In genomic region chr10:47440207-47440606, GRCh38 we compare ENCODE assay signal across 20 cellular contexts. TPM values are rescaled to one million over a fixed set of nuclear protein-coding genes. Genes with fewer than 3 reads are reported as not detected.
DNase-seq lines count a peak whose midpoint lies in the region; ATAC-seq and TF ChIP-seq lines count a peak whose summit lies in the region.
"Had no signal": no experiment of that assay in that cellular context is flagged by ENCODE, and none has a peak within 500 bp of the region (broad histone marks: within the 10 kb centered on the region; RNA-seq: fewer than 3 reads in every experiment).

No MANE protein-coding gene starts in this region.

- H3K79me2 ChIP-seq in osteoblast (ENCODE audit: insufficient read depth, low read length): no peaks in the 10 kb centered on the region
- H3K79me2 ChIP-seq in Karpas-422 (ENCODE audit: low read length): no peaks in the 10 kb centered on the region

- WGBS in endodermal cell (ENCODE audit: insufficient coverage in 1 of 2, insufficient read length in 1 of 2), 2 experiments: 88 to 100% methylated on average over 3 to 4 of the region's 4 CpGs

- H3K27me3 ChIP-seq in H7 (ENCODE audit: control insufficient read depth, insufficient read depth, low read length): no peaks in the 10 kb centered on the region
- no peaks in the 10 kb centered on the region for H3K27me3 ChIP-seq in endodermal cell (ENCODE audit: control insufficient read depth, insufficient read depth, low read length, poor library complexity, severe bottlenecking)
- peaks cover 27% of the 10 kb centered on the region for H3K27me3 ChIP-seq in osteoblast (ENCODE audit: insufficient read depth, low read length)
- H3K27me3 ChIP-seq in naive thymus-derived CD4-positive, alpha-beta T cell (ENCODE audit: control insufficient read depth in 2 of 2, insufficient read depth in 2 of 2, low read length in 2 of 2): no peaks in the 10 kb centered on the region
- H3K27me3 ChIP-seq in Karpas-422 (ENCODE audit: low read length): no peaks in the 10 kb centered on the region
- H3K27me3 ChIP-seq: BE2C had no signal

- H3K9me2 ChIP-seq in Karpas-422 (replicated peaks; ENCODE audit: insufficient read depth, low read length): no peaks in the 10 kb centered on the region

- TF ChIP-seq CTCF in endodermal cell (conservative IDR thresholded peaks at IDR 0.05): peak; percentile 66
- TF ChIP-seq CTCF in osteoblast (IDR thresholded peaks at IDR 0.05; ENCODE audit: extremely low read depth, low read depth, low read length): peak; percentile 17

- peaks cover 2% of the 10 kb centered on the region for H3K4me1 Mint-ChIP-seq in endodermal cell
- H3K4me1 Mint-ChIP-seq in naive thymus-derived CD4-positive, alpha-beta T cell: no peaks in the 10 kb centered on the region
- H3K4me1 Mint-ChIP-seq: IgD-negative memory B cell had no signal

- H2AFZ ChIP-seq in osteoblast (ENCODE audit: low read length) (no peak overlapping the region), Karpas-422 (ENCODE audit: low read length) (no peak overlapping the region)

- H3K4me3 ChIP-seq in H7 (ENCODE audit: insufficient read depth, low read depth, low read length): no peak overlapping the region
- H3K4me3 ChIP-seq in endodermal cell (ENCODE audit: low read length): no peak overlapping the region
- no peak overlapping the region for H3K4me3 ChIP-seq in osteoblast (ENCODE audit: insufficient read depth, low read length)
- H3K4me3 ChIP-seq in naive thymus-derived CD4-positive, alpha-beta T cell (ENCODE audit: low read length): no peak overlapping the region
- no peak overlapping the region for H3K4me3 ChIP-seq in Karpas-422 (ENCODE audit: low read length)

- H3K36me3 ChIP-seq in H7 (replicated peaks; ENCODE audit: control insufficient read depth, insufficient read depth, low read length) (no peaks in the 10 kb centered on the region), endodermal cell (ENCODE audit: control insufficient read depth, insufficient read depth, low read length) (no peaks in the 10 kb centered on the region), osteoblast (ENCODE audit: insufficient read depth, low read length) (no peaks in the 10 kb centered on the region), Karpas-422 (ENCODE audit: insufficient read depth, low read length) (no peaks in the 10 kb centered on the region)
- no peaks in the 10 kb centered on the region for H3K36me3 ChIP-seq in naive thymus-derived CD4-positive, alpha-beta T cell (ENCODE audit: control insufficient read depth in 2 of 3, insufficient read depth in 3 of 3, low read length in 3 of 3)
- H3K36me3 ChIP-seq: BE2C had no signal

- H3K9ac ChIP-seq in endodermal cell (ENCODE audit: extremely low read depth, low read length, poor library complexity, severe bottlenecking): no peak overlapping the region
- no peak overlapping the region for H3K9ac ChIP-seq in Karpas-422 (ENCODE audit: low read length)

- POLR2A ChIA-PET in naive thymus-derived CD4-positive, alpha-beta T cell (lab: Charles Lee): no interaction called here

- H3K4me3 Mint-ChIP-seq in endodermal cell: no peak overlapping the region
- no peak overlapping the region for H3K4me3 Mint-ChIP-seq in naive thymus-derived CD4-positive, alpha-beta T cell
- H3K4me3 Mint-ChIP-seq: CD4-positive, alpha-beta T cell; IgD-negative memory B cell had no signal

- H3K9me3 Mint-ChIP-seq in endodermal cell: no peaks in the 10 kb centered on the region
- peaks cover 2 to 42% (median 10%) of the 10 kb centered on the region in 11 donors for H3K9me3 Mint-ChIP-seq in naive thymus-derived CD4-positive, alpha-beta T cell

- H3K4me1 ChIP-seq in endodermal cell (ENCODE audit: control insufficient read depth, insufficient read depth, low read length): no peaks in the 10 kb centered on the region
- no peaks in the 10 kb centered on the region for H3K4me1 ChIP-seq in osteoblast (ENCODE audit: insufficient read depth, low read length)
- H3K4me1 ChIP-seq in naive thymus-derived CD4-positive, alpha-beta T cell (ENCODE audit: control insufficient read depth in 2 of 2, insufficient read depth in 2 of 2, low read length in 2 of 2): no peaks in the 10 kb centered on the region
- no peaks in the 10 kb centered on the region for H3K4me1 ChIP-seq in Karpas-422 (ENCODE audit: low read length)
- H3K4me1 ChIP-seq: BE2C had no signal

- CTCF ChIA-PET in naive thymus-derived CD4-positive, alpha-beta T cell (lab: Charles Lee): no interaction called here

- H3K4me2 ChIP-seq in osteoblast (ENCODE audit: insufficient read depth, low read length) (no peak overlapping the region), Karpas-422 (ENCODE audit: low read depth, low read length, poor library complexity, severe bottlenecking) (no peak overlapping the region)

- no peak for ATAC-seq in naive thymus-derived CD4-positive, alpha-beta T cell
- ATAC-seq: Panc1 had no signal

- H3K27ac ChIP-seq in endodermal cell (ENCODE audit: low read depth, low read length): no peak overlapping the region
- no peak overlapping the region for H3K27ac ChIP-seq in osteoblast (ENCODE audit: low read depth, low read length)
- no peak overlapping the region for H3K27ac ChIP-seq in naive thymus-derived CD4-positive, alpha-beta T cell (ENCODE audit: low read depth, low read length)
- no peak overlapping the region for H3K27ac ChIP-seq in Karpas-422 (ENCODE audit: low read length)

- H3K9me3 ChIP-seq in endodermal cell (ENCODE audit: control insufficient read depth, low read length) (peaks cover 2% of the 10 kb centered on the region), osteoblast (ENCODE audit: low read depth, low read length) (no peaks in the 10 kb centered on the region), Karpas-422 (ENCODE audit: low read length) (no peaks in the 10 kb centered on the region)
- H3K9me3 ChIP-seq in naive thymus-derived CD4-positive, alpha-beta T cell (ENCODE audit: control insufficient read depth in 2 of 3, low read length in 3 of 3): peaks cover 0 to 14% (median 0%) of the 10 kb centered on the region in 3 experiments
- H3K9me3 ChIP-seq: BE2C had no signal

- intact Hi-C loops in naive thymus-derived CD4-positive, alpha-beta T cell (cut with micrococcal nuclease): no loop called here

- H4K20me1 ChIP-seq in osteoblast (ENCODE audit: insufficient read depth, low read length): no peaks in the 10 kb centered on the region
- no peaks in the 10 kb centered on the region for H4K20me1 ChIP-seq in Karpas-422 (ENCODE audit: insufficient read depth, low read depth, low read length)

- DNase-seq in H7 (peak; percentile 47), OCI-M1 (lab: John Stamatoyannopoulos, UW) (peak; percentile 29), endodermal cell (peak; percentile 50), osteoblast (ENCODE audit: insufficient read length, low spot score, missing footprints) (no peak), NCI-H345 treated with DMSO at 0.1 percent for 48 hours (lab: John Stamatoyannopoulos, UW; ENCODE audit: unreplicated experiment) (no peak), Karpas-422 (no peak)
- DNase-seq in naive thymus-derived CD4-positive, alpha-beta T cell: no peak
- DNase-seq: BE2C; CD4-positive, alpha-beta T cell; GF-D8; MV-4-11; NCI-H1417 treated with DMSO at 0.1 percent for 48 hours; NCI-H1930; NCI-H2171; NCI-H510A treated with DMSO at 0.1 percent for 48 hours; NCI-H82 had no signal

- H3K36me3 Mint-ChIP-seq in endodermal cell (ENCODE audit: low read depth): no peaks in the 10 kb centered on the region
- H3K36me3 Mint-ChIP-seq in naive thymus-derived CD4-positive, alpha-beta T cell: peaks cover 0 to 8% (median 2%) of the 10 kb centered on the region in 5 donors

- no peak overlapping the region for H3K27ac Mint-ChIP-seq in endodermal cell
- H3K27ac Mint-ChIP-seq in naive thymus-derived CD4-positive, alpha-beta T cell: no peak overlapping the region
- H3K27ac Mint-ChIP-seq: CD4-positive, alpha-beta T cell; IgD-negative memory B cell had no signal

- peaks cover 12% of the 10 kb centered on the region for H3K27me3 Mint-ChIP-seq in endodermal cell (ENCODE audit: insufficient read depth)
- peaks cover 17 to 39% (median 35%) of the 10 kb centered on the region in 5 donors for H3K27me3 Mint-ChIP-seq in naive thymus-derived CD4-positive, alpha-beta T cell

RNA-seq across cellular contexts. Expression of gene ANXA8, which starts 43.7 kb away (rescaled TPM):
- total RNA-seq in H7 (2014; rRNA removed; shearing (Covaris generic)): 0.15 TPM in 1 of 2 replicates, not detected in the other
- total RNA-seq in endodermal cell (under 1 TPM; 0.33 to 0.37 TPM), osteoblast (0.59 and 0.72 TPM in 2 replicates)
- not detected for polyA plus RNA-seq in endodermal cell (2013, experiment 1 of 2)
- not detected for polyA plus RNA-seq in endodermal cell (2013, experiment 2 of 2)
- under 1 TPM in 1 of 5 experiments, not detected in 4; 0.63 TPM for total RNA-seq in naive thymus-derived CD4-positive, alpha-beta T cell
- polyA plus RNA-seq in naive thymus-derived CD4-positive, alpha-beta T cell: not detected
- not detected in 2 replicates for total RNA-seq in Karpas-422 (2014; rRNA removed; shearing (Covaris generic); ENCODE audit: low replicate concordance)
- total RNA-seq: CD4-positive, alpha-beta T cell; HT-29 had no signal
- polyA plus RNA-seq: IgD-negative memory B cell had no signal

RNA-seq across cellular contexts. Expression of gene FAM25G, which starts 51.3 kb away (rescaled TPM):
- not detected in 2 replicates for total RNA-seq in H7 (2014; rRNA removed; shearing (Covaris generic))
- total RNA-seq in endodermal cell (not detected), osteoblast (not detected in 2 replicates)
- not detected for polyA plus RNA-seq in endodermal cell (2013, experiment 1 of 2)
- not detected for polyA plus RNA-seq in endodermal cell (2013, experiment 2 of 2)
- not detected for total RNA-seq in naive thymus-derived CD4-positive, alpha-beta T cell
- not detected for polyA plus RNA-seq in naive thymus-derived CD4-positive, alpha-beta T cell
- not detected in 2 replicates for total RNA-seq in Karpas-422 (2014; rRNA removed; shearing (Covaris generic); ENCODE audit: low replicate concordance)
- total RNA-seq: CD4-positive, alpha-beta T cell; H4; HT-29 had no signal
- polyA plus RNA-seq: IgD-negative memory B cell had no signal

RNA-seq across cellular contexts. Expression of gene ZNF488, which starts 56.1 kb away (rescaled TPM):
- total RNA-seq in H7 (2014; rRNA removed; shearing (Covaris generic)): 3.0 and 4.5 TPM in 2 replicates
- total RNA-seq in endodermal cell (1 to 10 TPM in 1 of 2 donors, under 1 TPM in 1; 0.53 to 1.2 TPM), osteoblast (under 0.01 and 0.29 TPM in 2 replicates)
- polyA plus RNA-seq in endodermal cell (2013, experiment 1 of 2): 1.1 TPM
- polyA plus RNA-seq in endodermal cell (2013, experiment 2 of 2): 0.95 TPM
- not detected for total RNA-seq in naive thymus-derived CD4-positive, alpha-beta T cell
- polyA plus RNA-seq in naive thymus-derived CD4-positive, alpha-beta T cell: under 1 TPM in 1 of 2 donors, not detected in 1; 0.12 TPM
- not detected in 2 replicates for total RNA-seq in Karpas-422 (2014; rRNA removed; shearing (Covaris generic); ENCODE audit: low replicate concordance)
- total RNA-seq: CD4-positive, alpha-beta T cell had no signal
- polyA plus RNA-seq: IgD-negative memory B cell had no signal

Comparison
In these comparisons a context has a peak if more than half of its experiments do, and no peak if none do; other contexts are left out.
1. DNase-seq: peak in H7 (single experiment), OCI-M1 (single experiment) and endodermal cell (single experiment); none in osteoblast (single experiment), naive thymus-derived CD4-positive, alpha-beta T cell (0 of 9), NCI-H345 treated with DMSO at 0.1 percent for 48 hours (single experiment) and Karpas-422 (single experiment).